ENCODE assay signal across 9 cellular contexts in the genomic region with DNA sequence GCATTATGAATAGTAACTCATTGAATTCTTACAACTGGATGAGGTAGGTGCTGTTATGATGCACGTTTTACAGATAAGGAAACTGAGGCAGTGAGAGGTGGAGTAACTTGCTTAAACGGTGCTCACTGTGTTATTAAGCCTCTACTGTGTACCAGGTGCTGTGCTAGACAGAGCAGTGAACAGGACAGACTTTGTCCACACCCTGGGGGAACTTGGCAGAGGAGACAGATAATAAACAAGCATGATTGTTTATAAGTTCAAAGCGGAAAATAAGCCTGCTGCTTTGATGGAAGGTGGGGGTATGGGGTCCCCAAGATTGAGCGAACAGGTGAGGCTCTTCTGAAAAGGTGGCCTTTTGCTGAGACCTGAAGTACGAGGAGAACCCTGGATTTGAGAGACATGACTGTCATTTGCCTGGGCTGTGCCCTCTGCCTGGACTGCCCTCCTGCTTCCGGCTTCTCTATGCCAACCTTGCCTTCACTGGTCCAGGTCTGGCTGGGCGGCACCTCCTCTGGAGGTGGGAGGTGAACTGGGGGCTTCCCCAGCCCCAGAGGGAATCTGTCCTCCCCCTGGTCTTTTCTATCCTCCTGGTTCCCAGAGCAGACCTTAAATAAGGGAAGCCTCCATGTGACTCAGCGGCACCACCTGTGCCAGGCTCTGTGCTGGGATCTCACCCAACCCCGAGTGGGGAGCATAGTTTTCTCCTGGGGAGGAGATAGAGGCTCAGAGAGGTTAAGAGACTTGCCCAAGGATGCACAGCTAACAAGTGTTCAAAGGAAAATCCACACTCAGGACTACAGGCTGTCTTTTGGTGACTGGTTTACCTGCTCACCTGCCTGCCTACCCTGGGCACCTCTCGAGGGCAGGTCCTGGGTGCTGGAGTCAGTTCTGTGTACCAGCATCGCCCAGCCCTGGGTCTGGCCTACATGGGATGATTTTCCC.
"Had no signal": no experiment of that assay in that cellular context is flagged by ENCODE, and none has a peak within 500 bp of the region (broad histone marks: within the 10 kb centered on the region; RNA-seq: fewer than 3 reads in every experiment).

No MANE protein-coding gene starts in this region.

- H3K27me3 ChIP-seq: pancreas, transverse colon had no signal

- H3K27ac Mint-ChIP-seq: activated CD4-positive, alpha-beta memory T cell treated with anti-CD3 and anti-CD28 coated beads, Interleukin-2, amount 10 ng/mL, durations not matched to agents 7 days and 5 days; memory B cell had no signal

- H3K4me1 Mint-ChIP-seq: memory B cell had no signal

- H3K9me3 ChIP-seq: pancreas, transverse colon had no signal

- H3K36me3 ChIP-seq: pancreas, transverse colon had no signal

- H3K27ac ChIP-seq: transverse colon had no signal

- H3K4me3 Mint-ChIP-seq: activated CD4-positive, alpha-beta memory T cell treated with anti-CD3 and anti-CD28 coated beads, Interleukin-2, amount 10 ng/mL, durations not matched to agents 7 days and 5 days; memory B cell had no signal

- H3K36me3 Mint-ChIP-seq: memory B cell had no signal

- FAIRE-seq: pancreas had no signal

- DNase-seq: activated CD4-positive, alpha-beta memory T cell treated with anti-CD3 and anti-CD28 coated beads, Interleukin-2, amount 10 ng/mL, durations not matched to agents 7 days and 5 days; activated CD4-positive, alpha-beta T cell treated with anti-CD3 and anti-CD28 coated beads for 1 hour; caudate nucleus; erythroblast; hypothalamus; pancreas; T-helper 9 cell; transverse colon had no signal

- H3K4me3 ChIP-seq: pancreas, transverse colon had no signal

- H3K9me3 Mint-ChIP-seq: activated CD4-positive, alpha-beta memory T cell treated with anti-CD3 and anti-CD28 coated beads, Interleukin-2, amount 10 ng/mL, durations not matched to agents 7 days and 5 days; memory B cell had no signal
